ENCODE assay signal across 8 cellular contexts in the genomic region with DNA sequence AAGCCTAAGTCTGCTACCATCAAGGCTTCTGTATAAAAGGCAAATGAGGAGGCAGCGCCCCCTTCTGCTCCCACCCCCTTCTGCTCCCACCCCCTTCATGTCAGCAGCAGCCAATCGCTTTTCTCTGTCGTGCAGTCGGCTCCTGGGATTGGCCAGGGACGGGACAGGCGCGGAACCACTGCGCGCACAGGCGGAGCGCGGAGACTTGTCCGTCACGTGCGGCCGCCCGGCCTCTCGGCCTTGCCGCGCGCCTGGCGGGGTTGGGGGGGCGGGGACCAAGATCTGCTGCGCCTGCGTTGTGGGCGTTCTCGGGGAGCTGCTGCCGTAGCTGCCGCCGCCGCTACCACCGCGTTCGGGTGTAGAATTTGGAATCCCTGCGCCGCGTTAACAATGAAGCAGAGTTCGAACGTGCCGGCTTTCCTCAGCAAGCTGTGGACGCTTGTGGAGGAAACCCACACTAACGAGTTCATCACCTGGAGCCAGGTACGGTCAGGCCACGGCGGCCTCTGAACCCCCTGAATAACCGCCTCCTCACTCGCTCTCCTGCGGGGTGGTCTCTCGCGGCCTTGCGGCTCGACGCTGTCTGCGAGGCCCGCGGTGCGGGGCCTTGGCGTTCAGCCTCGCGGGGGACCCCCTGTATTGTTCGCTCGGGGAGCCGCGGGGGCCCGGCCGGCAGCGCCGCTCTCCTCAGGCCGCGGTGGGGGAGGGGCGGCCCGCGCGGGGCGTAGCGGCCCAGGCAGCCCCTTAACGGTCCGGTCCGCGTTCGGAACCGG. TPM values are rescaled to one million over a fixed set of nuclear protein-coding genes. Genes with fewer than 3 reads are reported as not detected.
A peak's percentile ranks its signal among the peaks of the same experiment; 100 is the strongest.
DNase-seq lines count a peak whose midpoint lies in the region; ATAC-seq lines count a peak whose summit lies in the region.

A gene with protein sequence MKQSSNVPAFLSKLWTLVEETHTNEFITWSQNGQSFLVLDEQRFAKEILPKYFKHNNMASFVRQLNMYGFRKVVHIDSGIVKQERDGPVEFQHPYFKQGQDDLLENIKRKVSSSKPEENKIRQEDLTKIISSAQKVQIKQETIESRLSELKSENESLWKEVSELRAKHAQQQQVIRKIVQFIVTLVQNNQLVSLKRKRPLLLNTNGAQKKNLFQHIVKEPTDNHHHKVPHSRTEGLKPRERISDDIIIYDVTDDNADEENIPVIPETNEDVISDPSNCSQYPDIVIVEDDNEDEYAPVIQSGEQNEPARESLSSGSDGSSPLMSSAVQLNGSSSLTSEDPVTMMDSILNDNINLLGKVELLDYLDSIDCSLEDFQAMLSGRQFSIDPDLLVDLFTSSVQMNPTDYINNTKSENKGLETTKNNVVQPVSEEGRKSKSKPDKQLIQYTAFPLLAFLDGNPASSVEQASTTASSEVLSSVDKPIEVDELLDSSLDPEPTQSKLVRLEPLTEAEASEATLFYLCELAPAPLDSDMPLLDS (plus strand): TSS at position 305 of the 773 bp plus-strand sequence. CDS start 86 bp downstream, at position 391.

- H3K4me1 ChIP-seq in endocrine pancreas (ENCODE audit: control insufficient read depth, insufficient read depth, low read length) = peaks cover 16% of the 10 kb centered on the region

- ATAC-seq in GM21360 (IDR thresholded peaks at IDR 0.05; ENCODE audit: unreplicated experiment) = peak; percentile 99

- H3K9me3 ChIP-seq in endocrine pancreas (ENCODE audit: control insufficient read depth, low read length) = no peaks in the 10 kb centered on the region

- peak within 1 kb of the TSS; percentile 90 for H3K9ac ChIP-seq in endocrine pancreas (ENCODE audit: control insufficient read depth, insufficient read depth, low read length)

- H3K4me3 ChIP-seq in endocrine pancreas (ENCODE audit: control insufficient read depth, insufficient read depth, low read length) = peak within 1 kb of the TSS; percentile 95

- H3K27me3 ChIP-seq in endocrine pancreas (ENCODE audit: control insufficient read depth, insufficient read depth, low read length) = no peaks in the 10 kb centered on the region

- DNase-seq in COLO829 (ENCODE audit: low spot score) = peak; percentile 89
- DNase-seq in HT1080 (ENCODE audit: low read depth) = peak; percentile 96
- peak; percentile 96 for DNase-seq in NOMO-1 treated with DMSO at 0.1 percent for 48 hours (lab: John Stamatoyannopoulos, UW; ENCODE audit: unreplicated experiment)
- peak; percentile 51 to 92 (median 76) for DNase-seq in activated CD8-positive, alpha-beta memory T cell treated with anti-CD3 and anti-CD28 coated beads for 48 hours (ENCODE audit: low read depth in 2 of 3, low spot score in 2 of 3)
- DNase-seq in mesenteric fat pad (ENCODE audit: low spot score) = peak; percentile 97
- DNase-seq in stimulated activated CD8-positive, alpha-beta memory T cell treated with anti-CD3 and anti-CD28 coated beads, Interleukin-15, amount 100 ng/mL, for 24 hours (ENCODE audit: low read depth) = peak; percentile 73

- no peaks in the 10 kb centered on the region for H3K36me3 ChIP-seq in endocrine pancreas (ENCODE audit: control insufficient read depth, insufficient read depth, low read length)

RNA-seq across cellular contexts. Expression of the gene that starts here (rescaled TPM):
- 13.3 and 26.0 TPM in 2 replicates for total RNA-seq in HT1080 (2014; rRNA removed; shearing (Covaris generic))
- polyA plus RNA-seq in HT1080 (2015; cell fraction: cytosol; rRNA removed) = 16.1 and 23.6 TPM in 2 replicates
- 47.5 and 51.4 TPM in 2 replicates for polyA plus RNA-seq in HT1080 (2015; cell fraction: nucleus; rRNA removed)
- total RNA-seq in mesenteric fat pad = 9.8 TPM

Comparison
In these comparisons a context has a peak if more than half of its experiments do, and no peak if none do; other contexts are left out.
1. Peak in every context shown above with its lines: DNase-seq, ATAC-seq and H3K4me3 ChIP-seq.